ENCODE assay signal across 8 cellular contexts in genomic region chr12:42144424-42145196, GRCh38. TPM values are rescaled to one million over a fixed set of nuclear protein-coding genes. Genes with fewer than 3 reads are reported as not detected.
DNase-seq lines count a peak whose midpoint lies in the region; ATAC-seq and TF ChIP-seq lines count a peak whose summit lies in the region.

Gene GXYLT1, minus strand, starts transcription at chr12:42144874. Its CDS starts 228 bp downstream, at chr12:42144646.

- H3K27ac Mint-ChIP-seq in CD4-positive, alpha-beta T cell = peak within 1 kb of the TSS; percentile 79

- H3K27me3 Mint-ChIP-seq in CD4-positive, alpha-beta T cell = no peaks in the 10 kb centered on the region

- H3K9me3 ChIP-seq in CD4-positive, alpha-beta T cell (ENCODE audit: control insufficient read depth, low read length) = no peaks in the 10 kb centered on the region

- peak; percentile 81 for ATAC-seq in CD4-positive, alpha-beta T cell (ENCODE audit: poor library complexity)
- ATAC-seq in GM19452 (IDR thresholded peaks at IDR 0.05; ENCODE audit: unreplicated experiment) (peak; percentile 93), HG03575 (IDR thresholded peaks at IDR 0.05; ENCODE audit: extremely low read depth, insufficient number of reproducible peaks, low FRiP score, unreplicated experiment) (peak; percentile 71)

- peaks cover 47% of the 10 kb centered on the region for H3K4me1 Mint-ChIP-seq in CD4-positive, alpha-beta T cell (ENCODE audit: low read depth)

- peak within 1 kb of the TSS; percentile 95 for H3K4me3 Mint-ChIP-seq in CD4-positive, alpha-beta T cell

- POLR2A ChIA-PET in CD4-positive, alpha-beta T cell (lab: Charles Lee) = interaction anchor here (1.3 to 1.8 kb wide), 6 partner anchors 16 to 182 kb away, joined by 3 to 11 read pairs (median 7); partner anchors contain the start of genes PPHLN1 and ZCRB1

- peak within 1 kb of the TSS; percentile 59 for H3K27ac ChIP-seq in CD4-positive, alpha-beta T cell (ENCODE audit: low read depth, low read length)

- intact Hi-C loops in CD4-positive, alpha-beta T cell (cut with DNase I, micrococcal nuclease) = loop anchor here (2.0 to 5.0 kb wide), 4 partner anchors 42 to 182 kb away; partner anchors contain the start of genes PPHLN1 (in 1 of the 2), YAF2 (in 1 of the 2) and ZCRB1 (in 1 of the 2)

- H3K36me3 Mint-ChIP-seq in CD4-positive, alpha-beta T cell (ENCODE audit: low read depth) = peaks cover 9% of the 10 kb centered on the region

- H3K9me3 Mint-ChIP-seq in CD4-positive, alpha-beta T cell = no peaks in the 10 kb centered on the region

- H3K27me3 ChIP-seq in CD4-positive, alpha-beta T cell (ENCODE audit: control insufficient read depth, insufficient read depth, low read length) = no peaks in the 10 kb centered on the region

- peak; percentile 55 to 80 (median 69) for DNase-seq in CD4-positive, alpha-beta T cell
- DNase-seq in NCI-H82 treated with DMSO at 0.1 percent for 48 hours (lab: John Stamatoyannopoulos, UW; ENCODE audit: unreplicated experiment) (peak; percentile 82), lung microvascular endothelial cell (ENCODE audit: low read depth in 2 of 2) (peak; percentile 91 to 97)
- DNase-seq in activated CD8-positive, alpha-beta memory T cell treated with anti-CD3 and anti-CD28 coated beads for 1 hour (ENCODE audit: extremely low read depth in 1 of 2, low read depth in 1 of 2) = peak; percentile 18 to 69
- peak; percentile 64 for DNase-seq in effector CD4-positive, alpha-beta T cell
- DNase-seq in stimulated activated CD4-positive, alpha-beta T cell treated with anti-CD3 and anti-CD28 coated beads, TNF-alpha, amount 100 ng/mL, for 4 hours (ENCODE audit: low read depth in 3 of 3) = peak; percentile 46 to 76 (median 59)

- no peak for TF ChIP-seq CTCF in CD4-positive, alpha-beta T cell (IDR thresholded peaks at IDR 0.05)

- CTCF ChIA-PET in CD4-positive, alpha-beta T cell (lab: Charles Lee) = interaction anchor here (0.5 to 1.3 kb wide), 2 partner anchors 47 to 65 kb away, joined by 3 to 4 read pairs; no protein-coding TSS in a partner anchor

RNA-seq across cellular contexts. Expression of gene GXYLT1, which starts in this region (rescaled TPM):
- total RNA-seq in CD4-positive, alpha-beta T cell = 1 to 10 TPM; 8.0 to 8.2 TPM
- total RNA-seq in lung microvascular endothelial cell = 11.3 and 12.0 TPM in 2 replicates

Comparison
In these comparisons a context has a peak if more than half of its experiments do, and no peak if none do; other contexts are left out.
1. Peak in every context shown above with its lines: DNase-seq, ATAC-seq and H3K27ac ChIP-seq.
2. DNase-seq: peak in every context shown above with its lines; median percentile 94 in lung microvascular endothelial cell; 82 in NCI-H82 treated with DMSO at 0.1 percent for 48 hours; 69 in CD4-positive, alpha-beta T cell; 64 in effector CD4-positive, alpha-beta T cell; 59 in stimulated activated CD4-positive, alpha-beta T cell treated with anti-CD3 and anti-CD28 coated beads, TNF-alpha, amount 100 ng/mL, for 4 hours; 44 in activated CD8-positive, alpha-beta memory T cell treated with anti-CD3 and anti-CD28 coated beads for 1 hour.